In genomic region chr10:1738950-1739349, GRCh38 we compare ENCODE assay signal across 14 cellular contexts. TPM values are rescaled to one million over a fixed set of nuclear protein-coding genes. Genes with fewer than 3 reads are reported as not detected.
DNase-seq lines count a peak whose midpoint lies in the region; ATAC-seq and TF ChIP-seq lines count a peak whose summit lies in the region.
"Had no signal": no experiment of that assay in that cellular context is flagged by ENCODE, and none has a peak within 500 bp of the region (broad histone marks: within the 10 kb centered on the region; RNA-seq: fewer than 3 reads in every experiment).

No MANE protein-coding gene starts in this region.

- ATAC-seq in GM19043 (IDR thresholded peaks at IDR 0.05; ENCODE audit: low read depth, unreplicated experiment) (peak; percentile 59), HG02759 (IDR thresholded peaks at IDR 0.05; ENCODE audit: unreplicated experiment) (peak; percentile 39), HG03558 (IDR thresholded peaks at IDR 0.05; ENCODE audit: extremely low read depth, unreplicated experiment) (peak; percentile 57), HG03280 (IDR thresholded peaks at IDR 0.05; ENCODE audit: unreplicated experiment) (no peak)
- ATAC-seq: GM23338, left cardiac atrium had no signal

- TF ChIP-seq CTCF in GM10266 (IDR thresholded peaks at IDR 0.05; ENCODE audit: control insufficient read depth, insufficient read depth, low read depth, missing control alignments) (no peak), ascending aorta (IDR thresholded peaks at IDR 0.05) (no peak)

- H3K27me3 ChIP-seq in ascending aorta, result no peaks in the 10 kb centered on the region

- H3K9me3 ChIP-seq in ascending aorta, result no peaks in the 10 kb centered on the region
- H3K9me3 ChIP-seq: tibial artery had no signal

- peak; percentile 49 for DNase-seq in GM10266 (ENCODE audit: extremely low spot score)
- no peak for DNase-seq in ascending aorta (ENCODE audit: low spot score in 2 of 2)
- no peak for DNase-seq in HT-29 (ENCODE audit: low spot score)
- no peak for DNase-seq in NK-92 (lab: John Stamatoyannopoulos, UW; ENCODE audit: unreplicated experiment)
- DNase-seq: amniotic stem cell; effector memory CD4-positive, alpha-beta T cell; left cardiac atrium; NCI-H2171; tibial artery had no signal

- H3K4me3 ChIP-seq in ascending aorta, result no peak overlapping the region
- H3K4me3 ChIP-seq: tibial artery had no signal

- no peak overlapping the region for H3K27ac ChIP-seq in ascending aorta
- H3K27ac ChIP-seq: tibial artery had no signal

- no peaks in the 10 kb centered on the region for H3K4me1 ChIP-seq in ascending aorta

- no peaks in the 10 kb centered on the region for H3K36me3 ChIP-seq in ascending aorta
- H3K36me3 ChIP-seq: tibial artery had no signal

- intact Hi-C loops in ascending aorta (cut with DNase I), result no loop called here

RNA-seq across cellular contexts. Expression of gene ADARB2, which starts 1.6 kb away (rescaled TPM):
- not detected for total RNA-seq in ascending aorta
- total RNA-seq in HT-29 (2014; rRNA removed; shearing (Covaris generic)), result not detected in 2 replicates
